ENCODE assay signal across 17 cellular contexts in genomic region chr16:58727796-58728568, GRCh38. TPM values are rescaled to one million over a fixed set of nuclear protein-coding genes. Genes with fewer than 3 reads are reported as not detected.
A peak's percentile ranks its signal among the peaks of the same experiment; 100 is the strongest.
DNase-seq lines count a peak whose midpoint lies in the region; ATAC-seq, FAIRE-seq and TF ChIP-seq lines count a peak whose summit lies in the region.
"Had no signal": no experiment of that assay in that cellular context is flagged by ENCODE, and none has a peak within 500 bp of the region (broad histone marks: within the 10 kb centered on the region; RNA-seq: fewer than 3 reads in every experiment).

No MANE protein-coding gene starts in this region.

- H3K9me3 ChIP-seq in OCI-LY7 (ENCODE audit: low read length): peaks cover 11% of the 10 kb centered on the region
- H3K9me3 ChIP-seq in HepG2 (ENCODE audit: low read length): no peaks in the 10 kb centered on the region
- H3K9me3 ChIP-seq in small intestine (ENCODE audit: control insufficient read depth, low read depth): no peaks in the 10 kb centered on the region
- H3K9me3 ChIP-seq: BLaER1, SK-N-SH had no signal

- H3K4me3 ChIP-seq in OCI-LY7 (ENCODE audit: low read depth, low read length, poor library complexity, severe bottlenecking) (peak overlapping the region; percentile 4), epithelial cell of proximal tubule (ENCODE audit: low read depth, low read length) (no peak overlapping the region), HepG2 (replicated peaks in 1 of 3; ENCODE audit: insufficient read depth in 1 of 3, low read depth in 2 of 3, low read length in 3 of 3) (no peak overlapping the region), small intestine (ENCODE audit: low read depth in 1 of 2, low read length in 2 of 2) (no peak overlapping the region)
- H3K4me3 ChIP-seq: BLaER1 had no signal

- H3K36me3 ChIP-seq in OCI-LY7 (ENCODE audit: insufficient read depth, low read length) (peaks cover 78% of the 10 kb centered on the region), HepG2 (replicated peaks in 1 of 2; ENCODE audit: control insufficient read depth in 1 of 2, insufficient read depth in 2 of 2, low read length in 2 of 2) (peaks cover 6 to 15% of the 10 kb centered on the region in 2 experiments; a peak in 3 of 5 replicates), small intestine (ENCODE audit: control insufficient read depth in 2 of 2, insufficient read depth in 2 of 2, low read length in 2 of 2) (peaks cover 0 to 4% of the 10 kb centered on the region in 2 donors)

- no peaks in the 10 kb centered on the region for H3K27me3 Mint-ChIP-seq in Calu3 (ENCODE audit: unreplicated experiment)

- H3K4me2 ChIP-seq in OCI-LY7 (ENCODE audit: low read length) (peak overlapping the region; percentile 86), HepG2 (ENCODE audit: low read depth, low read length) (no peak overlapping the region)
- H3K4me2 ChIP-seq: BLaER1, SK-N-SH had no signal

- TF ChIP-seq EP300 in HepG2 (IDR thresholded peaks at IDR 0.05; ENCODE audit: low read depth in 2 of 2, low read length in 2 of 2): no peak
- no peak for TF ChIP-seq EP300 in HepG2 (CRISPR knock-in tag; IDR thresholded peaks at IDR 0.05; ENCODE audit: borderline replicate concordance)

- no peak overlapping the region for H3K4me3 Mint-ChIP-seq in Calu3 (ENCODE audit: low read depth, unreplicated experiment)

- H2AFZ ChIP-seq in OCI-LY7 (ENCODE audit: low read length) (no peak overlapping the region), HepG2 (ENCODE audit: low read length) (no peak overlapping the region)

- CTCF ChIA-PET in OCI-LY7 (lab: Charles Lee; ENCODE audit: unreplicated experiment) (no interaction called here), HepG2 (lab: Yijun Ruan, JAX; ENCODE audit: low intra/inter-chr PET ratio, low total read pairs) (no interaction called here), Calu3 (lab: Charles Lee) (no interaction called here)

- TF ChIP-seq CTCF in OCI-LY7 (conservative IDR thresholded peaks at IDR 0.05; ENCODE audit: low read length) (no peak), epithelial cell of proximal tubule (conservative IDR thresholded peaks at IDR 0.05; ENCODE audit: low read depth, low read length) (no peak), HepG2 (CRISPR knock-in tag; IDR thresholded peaks at IDR 0.05) (no peak), Calu3 (IDR thresholded peaks at IDR 0.05; ENCODE audit: unreplicated experiment) (no peak)

- POLR2A ChIA-PET in OCI-LY7 (lab: Charles Lee) (interaction anchor here (0.8 to 1.1 kb wide), 2 partner anchors 12 to 28 kb away, joined by 3 to 4 read pairs; no protein-coding TSS in a partner anchor), HepG2 (lab: Yijun Ruan, JAX) (no interaction called here)

- H3K4me1 Mint-ChIP-seq in Calu3 (ENCODE audit: low read depth, unreplicated experiment): peaks cover 13% of the 10 kb centered on the region

- intact Hi-C loops in OCI-LY7 (cut with micrococcal nuclease; ENCODE audit: unreplicated experiment) (no loop called here), HepG2 (cut with micrococcal nuclease; ENCODE audit: unreplicated experiment) (no loop called here), Calu3 (cut with micrococcal nuclease; ENCODE audit: unreplicated experiment) (no loop called here)

- no peaks in the 10 kb centered on the region for H3K9me2 ChIP-seq in OCI-LY7 (ENCODE audit: insufficient read depth, low read length)
- H3K9me2 ChIP-seq: SK-N-SH had no signal

- TF ChIP-seq POLR2A in HepG2 (IDR thresholded peaks at IDR 0.05; ENCODE audit: insufficient read depth in 1 of 2, low read depth in 2 of 2, low read length in 2 of 2) (no peak), GM12892 (IDR thresholded peaks at IDR 0.05; ENCODE audit: low read depth, low read length) (no peak)

- peaks cover 20% of the 10 kb centered on the region for H3K36me3 Mint-ChIP-seq in Calu3 (ENCODE audit: insufficient read depth, unreplicated experiment)

- DNase-seq in OCI-LY7 (ENCODE audit: low spot score) (peak; percentile 26), epithelial cell of proximal tubule (ENCODE audit: low read depth) (peak; percentile 38), HepG2 (ENCODE audit: low spot score) (no peak), small intestine (peak; percentile 63), Calu3 (no peak), GM12892 (ENCODE audit: insufficient read length) (no peak)
- DNase-seq: DMS 273 treated with DMSO at 0.1 percent for 48 hours, H7, KBM-7, NCI-H1092, NCI-H1694, NCI-H2107, NCI-H345, SK-N-SH had no signal

- TF ChIP-seq RAD21 in HepG2 (CRISPR knock-in tag; IDR thresholded peaks at IDR 0.05): no peak

- H3K27me3 ChIP-seq in HepG2 (ENCODE audit: control insufficient read depth in 1 of 2, insufficient read depth in 2 of 2, low read length in 2 of 2) (no peaks in the 10 kb centered on the region; a peak in 1 of 5 replicates), small intestine (ENCODE audit: control insufficient read depth in 2 of 2, insufficient read depth in 2 of 2, low read length in 2 of 2) (no peaks in the 10 kb centered on the region)
- H3K27me3 ChIP-seq: BLaER1 had no signal

- BruUV-seq in OCI-LY7 (replicated peaks; lab: Mats Ljungman, UMichigan) (no TSS peak), HepG2 (replicated peaks; lab: Mats Ljungman, UMichigan) (no TSS peak), Calu3 (replicated peaks; lab: Mats Ljungman, UMichigan) (no TSS peak)

- H4K20me1 ChIP-seq in OCI-LY7 (ENCODE audit: insufficient read depth, low read length): peaks cover 19% of the 10 kb centered on the region; the same call in 1 of the 2 replicates
- peaks cover 6% of the 10 kb centered on the region; the same call in 1 of the 2 replicates for H4K20me1 ChIP-seq in HepG2 (ENCODE audit: insufficient read depth, low read length)

- H3K27ac ChIP-seq in OCI-LY7 (ENCODE audit: low read depth, low read length, poor library complexity, severe bottlenecking): peak overlapping the region; percentile 68
- no peak overlapping the region for H3K27ac ChIP-seq in HepG2 (ENCODE audit: extremely low read length, insufficient read depth, low read length)
- no peak overlapping the region for H3K27ac ChIP-seq in small intestine (ENCODE audit: low read depth in 1 of 2, low read length in 1 of 2)
- H3K27ac ChIP-seq: BLaER1 had no signal

- H3K27ac Mint-ChIP-seq in Calu3 (ENCODE audit: unreplicated experiment): no peak overlapping the region

- WGBS in HepG2 (ENCODE audit: low lambda C conversion rate): 91% methylated on average over 9 of the region's 9 CpGs
- 55 to 81% (median 69%) methylated on average over 9 of the region's 9 CpGs for WGBS in small intestine, 3 donors

- H3K79me2 ChIP-seq in OCI-LY7 (ENCODE audit: insufficient read depth, low read depth, low read length) (peaks cover 82% of the 10 kb centered on the region), HepG2 (ENCODE audit: insufficient read depth, low read length) (peaks cover 39% of the 10 kb centered on the region)

- no peaks in the 10 kb centered on the region for H3K9me3 Mint-ChIP-seq in Calu3 (ENCODE audit: low read depth, unreplicated experiment)

- FAIRE-seq in HepG2 (lab: Jason Lieb, UNC) (no peak), small intestine (lab: Jason Lieb, UNC) (no peak), GM12892 (lab: Jason Lieb, UNC) (no peak)

- in situ Hi-C loops in HepG2 (cut with HindIII; ENCODE audit: extremely low pct_ligation_motif_present, low pct_unique_long_range_greater_than_20kb): no loop called here

- no peak overlapping the region for H3K9ac ChIP-seq in HepG2 (ENCODE audit: insufficient read depth, low read depth, low read length)
- H3K9ac ChIP-seq: BLaER1, SK-N-SH had no signal

- ATAC-seq in HepG2: no peak
- no peak for ATAC-seq in GM18517 (IDR thresholded peaks at IDR 0.05; ENCODE audit: unreplicated experiment)
- ATAC-seq in GM19455 (IDR thresholded peaks at IDR 0.05; ENCODE audit: unreplicated experiment): no peak

- peaks cover 54% of the 10 kb centered on the region for H3K4me1 ChIP-seq in OCI-LY7 (ENCODE audit: insufficient read depth, low read length, poor library complexity, severe bottlenecking)
- H3K4me1 ChIP-seq in HepG2 (ENCODE audit: insufficient read depth, low read length): peaks cover 49% of the 10 kb centered on the region
- H3K4me1 ChIP-seq in small intestine (ENCODE audit: control insufficient read depth in 2 of 2, insufficient read depth in 1 of 2, low read depth in 1 of 2, low read length in 1 of 2): peaks cover 3 to 5% of the 10 kb centered on the region in 2 donors

RNA-seq across cellular contexts. Expression of gene GOT2, which starts 6.1 kb away (rescaled TPM):
- 90.8 and 104 TPM in 2 replicates for total RNA-seq in OCI-LY7 (2014; rRNA removed; shearing (Covaris generic))
- total RNA-seq in OCI-LY7 (2022) (280 and 308 TPM in 2 replicates), epithelial cell of proximal tubule (173 and 228 TPM in 2 replicates), HepG2 (2016; rRNA removed; fragmentation: Illumina TruSeq; extraction: Trizol) (121 and 160 TPM in 2 replicates), Calu3 (2022) (146 and 162 TPM in 2 replicates)
- 26.4 and 30.5 TPM in 2 replicates for total RNA-seq in HepG2 (2016; cell fraction: cytosol; rRNA removed; fragmentation: Illumina TruSeq; extraction: Trizol; ENCODE audit: low read depth)
- total RNA-seq in HepG2 (2016; cell fraction: insoluble cytoplasmic fraction; rRNA removed; fragmentation: Illumina TruSeq; extraction: Trizol): 124 and 142 TPM in 2 replicates
- total RNA-seq in HepG2 (2016; cell fraction: membrane; rRNA removed; fragmentation: Illumina TruSeq; extraction: Trizol): 67.7 and 68.3 TPM in 2 replicates
- total RNA-seq in HepG2 (2016; cell fraction: nucleus; rRNA removed; fragmentation: Illumina TruSeq; extraction: Trizol): 69.5 and 80.4 TPM in 2 replicates
- polyA plus RNA-seq in HepG2 (2011; rRNA removed) (28.9 and 32.6 TPM in 2 replicates), small intestine (10 to 100 TPM; 41.9 to 78.3 (median 63.3) TPM)
- 31.0 and 41.3 TPM in 2 replicates for polyA plus RNA-seq in HepG2 (2011; cell fraction: cytosol; rRNA removed)
- polyA plus RNA-seq in HepG2 (2011; cell fraction: nucleus; rRNA removed): 33.5 and 44.0 TPM in 2 replicates
- polyA plus RNA-seq in HepG2 (2012): 91.3 and 110 TPM in 2 replicates
- 27.9 and 30.5 TPM in 2 replicates for polyA plus RNA-seq in HepG2 (2016; cell fraction: cytosol; fragmentation: Illumina TruSeq; extraction: Trizol; ENCODE audit: low read depth)
- 167 and 192 TPM in 2 replicates for polyA plus RNA-seq in HepG2 (2016; cell fraction: insoluble cytoplasmic fraction; fragmentation: Illumina TruSeq; extraction: Trizol; ENCODE audit: low read depth)
- polyA plus RNA-seq in HepG2 (2016; cell fraction: membrane; fragmentation: Illumina TruSeq; extraction: Trizol; ENCODE audit: low read depth): 54.8 and 61.1 TPM in 2 replicates
- 103 and 108 TPM in 2 replicates for polyA plus RNA-seq in HepG2 (2016; cell fraction: nucleus; fragmentation: Illumina TruSeq; extraction: Trizol; ENCODE audit: insufficient read depth, low read depth)
- 39.6 and 63.7 TPM in 2 replicates for polyA minus RNA-seq in HepG2 (2011; rRNA and poly(A)+ RNA removed; ENCODE audit: low replicate concordance)
- 84.3 and 87.1 TPM in 2 replicates for polyA minus RNA-seq in HepG2 (2011; cell fraction: cytosol; rRNA and poly(A)+ RNA removed)
- polyA minus RNA-seq in HepG2 (2011; cell fraction: nucleus; rRNA and poly(A)+ RNA removed): 30.4 and 44.4 TPM in 2 replicates
- 69.2 TPM for polyA plus RNA-seq in GM12892 (2012; ENCODE audit: missing spikeins)

RNA-seq across cellular contexts. Expression of gene SLC38A7, which starts 43.4 kb away (rescaled TPM):
- 5.5 and 6.1 TPM in 2 replicates for total RNA-seq in OCI-LY7 (2014; rRNA removed; shearing (Covaris generic))
- total RNA-seq in OCI-LY7 (2022) (9.7 and 12.0 TPM in 2 replicates), epithelial cell of proximal tubule (9.5 and 12.0 TPM in 2 replicates), HepG2 (2016; rRNA removed; fragmentation: Illumina TruSeq; extraction: Trizol) (6.2 and 14.1 TPM in 2 replicates), Calu3 (2022) (23.3 and 23.7 TPM in 2 replicates)
- 4.6 and 5.0 TPM in 2 replicates for total RNA-seq in HepG2 (2016; cell fraction: cytosol; rRNA removed; fragmentation: Illumina TruSeq; extraction: Trizol; ENCODE audit: low read depth)
- 5.2 and 14.1 TPM in 2 replicates for total RNA-seq in HepG2 (2016; cell fraction: insoluble cytoplasmic fraction; rRNA removed; fragmentation: Illumina TruSeq; extraction: Trizol)
- total RNA-seq in HepG2 (2016; cell fraction: membrane; rRNA removed; fragmentation: Illumina TruSeq; extraction: Trizol): 5.8 and 6.5 TPM in 2 replicates
- 27.7 and 28.1 TPM in 2 replicates for total RNA-seq in HepG2 (2016; cell fraction: nucleus; rRNA removed; fragmentation: Illumina TruSeq; extraction: Trizol)
- polyA plus RNA-seq in HepG2 (2011; rRNA removed) (13.2 and 17.0 TPM in 2 replicates), small intestine (1 to 10 TPM; 2.7 to 7.9 (median 3.6) TPM)
- 9.7 and 10.5 TPM in 2 replicates for polyA plus RNA-seq in HepG2 (2011; cell fraction: cytosol; rRNA removed)
- polyA plus RNA-seq in HepG2 (2011; cell fraction: nucleus; rRNA removed): 26.4 and 29.4 TPM in 2 replicates
- polyA plus RNA-seq in HepG2 (2012): 7.1 and 10.6 TPM in 2 replicates
- polyA plus RNA-seq in HepG2 (2016; cell fraction: cytosol; fragmentation: Illumina TruSeq; extraction: Trizol; ENCODE audit: low read depth): 1.0 and 1.3 TPM in 2 replicates
- 5.1 and 5.6 TPM in 2 replicates for polyA plus RNA-seq in HepG2 (2016; cell fraction: insoluble cytoplasmic fraction; fragmentation: Illumina TruSeq; extraction: Trizol; ENCODE audit: low read depth)
- 2.3 and 3.2 TPM in 2 replicates for polyA plus RNA-seq in HepG2 (2016; cell fraction: membrane; fragmentation: Illumina TruSeq; extraction: Trizol; ENCODE audit: low read depth)
- polyA plus RNA-seq in HepG2 (2016; cell fraction: nucleus; fragmentation: Illumina TruSeq; extraction: Trizol; ENCODE audit: insufficient read depth, low read depth): 32.4 and 36.5 TPM in 2 replicates
- polyA minus RNA-seq in HepG2 (2011; rRNA and poly(A)+ RNA removed; ENCODE audit: low replicate concordance): 42.7 and 51.0 TPM in 2 replicates
- polyA minus RNA-seq in HepG2 (2011; cell fraction: cytosol; rRNA and poly(A)+ RNA removed): 8.7 and 12.4 TPM in 2 replicates
- polyA minus RNA-seq in HepG2 (2011; cell fraction: nucleus; rRNA and poly(A)+ RNA removed): 30.5 and 35.6 TPM in 2 replicates
- polyA plus RNA-seq in GM12892 (2012; ENCODE audit: missing spikeins): 3.3 TPM

Comparison
In these comparisons a context has a peak if more than half of its experiments do, and no peak if none do; other contexts are left out.
1. DNase-seq: peak in OCI-LY7 (single experiment), epithelial cell of proximal tubule (single experiment) and small intestine (single experiment); none in HepG2 (single experiment), Calu3 (single experiment) and GM12892 (single experiment).